ENCODE assay signal across 2 cellular contexts in the genomic region with DNA sequence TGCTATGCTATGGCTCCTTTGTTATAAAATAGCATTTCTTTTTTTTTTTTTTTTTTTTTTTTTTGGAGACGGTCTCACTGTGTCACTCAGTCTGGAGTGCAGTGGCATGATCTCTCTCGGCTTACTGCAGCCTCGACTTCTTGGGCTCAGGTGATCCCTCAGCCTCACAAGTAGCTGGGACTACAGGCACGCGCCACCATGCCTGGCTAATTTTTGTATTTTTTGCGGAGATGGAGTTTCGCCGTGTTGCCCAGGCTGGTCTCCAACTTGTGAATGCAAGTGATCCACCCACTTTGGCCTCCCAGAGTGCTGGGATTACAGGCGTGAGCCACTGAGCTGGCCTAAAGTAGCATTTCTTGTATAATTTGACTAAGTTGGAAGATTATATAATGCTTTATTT.
TF ChIP-seq lines count a peak whose summit lies in the region.

No MANE protein-coding gene starts in this region.

TF ChIP-seq in A549, 52 proteins besides CTCF, POLR2A, EP300 and RAD21:
- TF ChIP-seq NR3C1 (IDR thresholded peaks at IDR 0.05), result no peak
- no peak for TF ChIP-seq HMGXB4 (CRISPR knock-in tag; IDR thresholded peaks at IDR 0.05; ENCODE audit: borderline replicate concordance)
- TF ChIP-seq, protein P1, sequence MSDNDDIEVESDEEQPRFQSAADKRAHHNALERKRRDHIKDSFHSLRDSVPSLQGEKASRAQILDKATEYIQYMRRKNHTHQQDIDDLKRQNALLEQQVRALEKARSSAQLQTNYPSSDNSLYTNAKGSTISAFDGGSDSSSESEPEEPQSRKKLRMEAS (IDR thresholded peaks at IDR 0.05), result no peak
- TF ChIP-seq REST (IDR thresholded peaks at IDR 0.05), result no peak
- no peak for TF ChIP-seq RNF2 (IDR thresholded peaks at IDR 0.05; ENCODE audit: borderline replicate concordance, low read depth)

TF ChIP-seq in endothelial cell of umbilical vein, 7 proteins besides CTCF, POLR2A, EP300 and RAD21:
- no peak for TF ChIP-seq JUN (IDR thresholded peaks at IDR 0.05; ENCODE audit: borderline replicate concordance, insufficient read depth, insufficient read length, low read depth)
- TF ChIP-seq EZH2 (IDR thresholded peaks at IDR 0.05; ENCODE audit: borderline replicate concordance, low read depth, low read length, severe bottlenecking), result no peak
- no peak for TF ChIP-seq FOS (IDR thresholded peaks at IDR 0.05; ENCODE audit: borderline replicate concordance, insufficient read depth, low read length)
- no peak for TF ChIP-seq POLR2AphosphoS5 (IDR thresholded peaks at IDR 0.05; ENCODE audit: insufficient read depth, low read depth, low read length)
- TF ChIP-seq GATA2 (IDR thresholded peaks at IDR 0.05; ENCODE audit: insufficient read depth, insufficient read length, low read depth, low read length), result no peak
